ENCODE assay signal across 16 cellular contexts in the genomic region with DNA sequence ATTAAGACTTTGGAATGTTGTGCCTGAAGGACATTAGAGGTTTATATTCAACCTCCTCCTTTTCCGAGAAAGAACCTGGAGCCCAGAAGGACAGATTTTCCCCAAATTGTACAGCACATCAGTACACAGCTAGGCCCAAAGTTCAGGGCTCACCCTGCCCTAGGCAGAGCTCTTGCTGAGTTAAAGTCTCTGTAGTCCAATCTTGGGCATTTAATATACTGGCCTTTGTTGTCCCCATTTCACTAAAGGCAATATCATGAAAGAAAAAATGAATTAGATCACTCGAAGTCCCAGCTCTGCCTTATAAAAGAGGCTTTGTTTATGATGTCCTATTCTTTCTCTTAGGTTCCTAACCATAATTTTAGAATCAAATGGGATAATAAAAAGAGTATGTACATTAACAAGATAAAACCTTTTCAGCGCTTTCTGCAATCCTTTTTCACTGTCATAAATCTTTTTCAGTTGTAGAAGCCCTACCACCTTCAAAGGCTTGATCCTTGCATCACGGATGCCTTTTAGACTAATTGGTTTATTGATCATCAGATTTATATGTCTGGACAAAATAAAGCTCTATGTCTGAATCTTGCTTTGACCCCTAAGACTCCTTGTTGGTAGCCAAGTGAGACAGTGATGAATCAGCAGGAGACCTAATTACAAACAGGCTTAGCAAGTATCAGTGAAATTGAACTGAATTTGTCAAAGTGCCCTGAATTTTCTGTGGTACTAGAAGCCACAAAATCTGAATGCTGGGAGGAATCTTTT. TPM values are rescaled to one million over a fixed set of nuclear protein-coding genes. Genes with fewer than 3 reads are reported as not detected.
DNase-seq lines count a peak whose midpoint lies in the region; ATAC-seq and TF ChIP-seq lines count a peak whose summit lies in the region.
"Had no signal": no experiment of that assay in that cellular context is flagged by ENCODE, and none has a peak within 500 bp of the region (broad histone marks: within the 10 kb centered on the region; RNA-seq: fewer than 3 reads in every experiment).

No MANE protein-coding gene starts in this region.

- H3K9me3 ChIP-seq in HAP-1 = no peaks in the 10 kb centered on the region
- H3K9me3 ChIP-seq in mesodermal cell (ENCODE audit: control insufficient read depth, low read length) = no peaks in the 10 kb centered on the region

- no peak overlapping the region for H3K4me3 ChIP-seq in ACC112 (ENCODE audit: low read depth, low read length)
- no peak overlapping the region for H3K4me3 ChIP-seq in HAP-1
- no peak overlapping the region for H3K4me3 ChIP-seq in mesodermal cell (ENCODE audit: extremely low read depth, insufficient read depth, low read length, poor library complexity, severe bottlenecking)
- H3K4me3 ChIP-seq: cardiac muscle cell had no signal

- no peak for ATAC-seq in stimulated activated naive CD8-positive, alpha-beta T cell treated with anti-CD3 and anti-CD28 coated beads, Interleukin-15, amount 100 ng/mL, for 72 hours
- ATAC-seq in GM18502 (IDR thresholded peaks at IDR 0.05; ENCODE audit: poor library complexity, unreplicated experiment) (no peak), GM19467 (IDR thresholded peaks at IDR 0.05; ENCODE audit: unreplicated experiment) (no peak)
- ATAC-seq: esophagus mucosa had no signal

- peaks cover 0 to 3% (median 0%) of the 10 kb centered on the region in 5 experiments for H3K9me3 Mint-ChIP-seq in brain
- no peaks in the 10 kb centered on the region for H3K9me3 Mint-ChIP-seq in stimulated activated naive CD8-positive, alpha-beta T cell treated with anti-CD3 and anti-CD28 coated beads, Interleukin-15, amount 100 ng/mL, for 72 hours
- H3K9me3 Mint-ChIP-seq: activated T-helper 17 cell treated with anti-CD3 and anti-CD28 coated beads, Interleukin-2, amount 50 U/mL, for 72 hours; T-cell had no signal

- H2AFZ ChIP-seq in ACC112 (ENCODE audit: low read length, unreplicated experiment) = no peak overlapping the region

- H3K27me3 ChIP-seq in ACC112 (ENCODE audit: insufficient read depth, low read length) = no peaks in the 10 kb centered on the region
- no peaks in the 10 kb centered on the region for H3K27me3 ChIP-seq in HAP-1 (ENCODE audit: low read depth)
- H3K27me3 ChIP-seq: cardiac muscle cell had no signal

- H3K4me3 Mint-ChIP-seq in brain = no peak overlapping the region
- H3K4me3 Mint-ChIP-seq in stimulated activated naive CD8-positive, alpha-beta T cell treated with anti-CD3 and anti-CD28 coated beads, Interleukin-15, amount 100 ng/mL, for 72 hours = no peak overlapping the region
- H3K4me3 Mint-ChIP-seq: activated T-helper 17 cell treated with anti-CD3 and anti-CD28 coated beads, Interleukin-2, amount 50 U/mL, for 72 hours; B cell; T-cell had no signal

- peaks cover 54% of the 10 kb centered on the region for H3K36me3 Mint-ChIP-seq in brain

- H3K36me3 ChIP-seq in ACC112 (ENCODE audit: insufficient read depth, low read length) (peaks cover 9% of the 10 kb centered on the region; the same call in 1 of the 2 replicates), HAP-1 (replicated peaks) (no peaks in the 10 kb centered on the region), mesodermal cell (ENCODE audit: control insufficient read depth, insufficient read depth, low read length) (peaks cover 26% of the 10 kb centered on the region)

- in situ Hi-C loops in HAP-1 (cut with MboI; ENCODE audit: low sequenced_read_pairs) = no loop called here

- no peaks in the 10 kb centered on the region for H3K27me3 Mint-ChIP-seq in brain
- no peaks in the 10 kb centered on the region for H3K27me3 Mint-ChIP-seq in stimulated activated naive CD8-positive, alpha-beta T cell treated with anti-CD3 and anti-CD28 coated beads, Interleukin-15, amount 100 ng/mL, for 72 hours
- H3K27me3 Mint-ChIP-seq: activated T-helper 17 cell treated with anti-CD3 and anti-CD28 coated beads, Interleukin-2, amount 50 U/mL, for 72 hours; B cell; T-cell had no signal

- H3K27ac ChIP-seq in ACC112 (ENCODE audit: low read depth, low read length) (peak overlapping the region; percentile 46), mesodermal cell (ENCODE audit: low read depth, low read length, severe bottlenecking) (peak overlapping the region; percentile 62)
- H3K27ac ChIP-seq: cardiac muscle cell had no signal

- DNase-seq in HAP-1 (ENCODE audit: low spot score in 2 of 2) (peak; percentile 57 to 99), dedifferentiated amniotic fluid mesenchymal stem cell (ENCODE audit: extremely low spot score) (no peak)
- DNase-seq in stimulated activated naive CD8-positive, alpha-beta T cell treated with anti-CD3 and anti-CD28 coated beads, Interleukin-15, amount 100 ng/mL, for 72 hours = no peak
- DNase-seq: activated CD4-positive, alpha-beta T cell treated with anti-CD3 and anti-CD28 coated beads for 4 hours; KG1; NCI-H2029; T-cell had no signal

- no peaks in the 10 kb centered on the region for H3K79me2 ChIP-seq in ACC112 (ENCODE audit: control insufficient read depth, insufficient read depth, low read length, unreplicated experiment)

- H3K4me1 ChIP-seq in ACC112 (ENCODE audit: control insufficient read depth, insufficient read depth, low read length, unreplicated experiment) (peaks cover 41% of the 10 kb centered on the region), HAP-1 (peaks cover 35% of the 10 kb centered on the region), mesodermal cell (ENCODE audit: control insufficient read depth, insufficient read depth, low read length, poor library complexity, severe bottlenecking) (peaks cover 32% of the 10 kb centered on the region)

- no peak for TF ChIP-seq CTCF in brain (conservative IDR thresholded peaks at IDR 0.05)

- H3K4me1 Mint-ChIP-seq in brain = peaks cover 36% of the 10 kb centered on the region
- H3K4me1 Mint-ChIP-seq in stimulated activated naive CD8-positive, alpha-beta T cell treated with anti-CD3 and anti-CD28 coated beads, Interleukin-15, amount 100 ng/mL, for 72 hours = peaks cover 6% of the 10 kb centered on the region
- H3K4me1 Mint-ChIP-seq: activated T-helper 17 cell treated with anti-CD3 and anti-CD28 coated beads, Interleukin-2, amount 50 U/mL, for 72 hours had no signal

- WGBS in mesodermal cell (ENCODE audit: insufficient coverage in 2 of 2), 2 experiments = no CpG with 5 or more reads among the region's 4 CpGs

- peak overlapping the region in 4 of 5 experiments; percentile 5 to 71 (median 48) for H3K27ac Mint-ChIP-seq in brain
- no peak overlapping the region for H3K27ac Mint-ChIP-seq in stimulated activated naive CD8-positive, alpha-beta T cell treated with anti-CD3 and anti-CD28 coated beads, Interleukin-15, amount 100 ng/mL, for 72 hours
- H3K27ac Mint-ChIP-seq: activated T-helper 17 cell treated with anti-CD3 and anti-CD28 coated beads, Interleukin-2, amount 50 U/mL, for 72 hours; B cell had no signal

RNA-seq across cellular contexts. Expression of a gene that starts 39.8 kb away (rescaled TPM):
- 8.3 TPM for polyA plus RNA-seq in brain (ENCODE audit: insufficient read depth, low read depth, low replicate concordance)
- polyA plus RNA-seq in mesodermal cell (2013, experiment 1 of 2) = 9.1 TPM
- 6.0 TPM for polyA plus RNA-seq in mesodermal cell (2013, experiment 2 of 2)

Comparison
In these comparisons a context has a peak if more than half of its experiments do, and no peak if none do; other contexts are left out.
1. DNase-seq: peak in HAP-1 (2 of 2); none in stimulated activated naive CD8-positive, alpha-beta T cell treated with anti-CD3 and anti-CD28 coated beads, Interleukin-15, amount 100 ng/mL, for 72 hours (0 of 2) and dedifferentiated amniotic fluid mesenchymal stem cell (single experiment).
2. H3K27ac Mint-ChIP-seq: peak in brain (4 of 5); none in stimulated activated naive CD8-positive, alpha-beta T cell treated with anti-CD3 and anti-CD28 coated beads, Interleukin-15, amount 100 ng/mL, for 72 hours (0 of 2).